30 cellular contexts compared by ENCODE assay signal in genomic region chr1:33878392-33878791, GRCh38. TPM values are rescaled to one million over a fixed set of nuclear protein-coding genes. Genes with fewer than 3 reads are reported as not detected.
"Had no signal": no experiment of that assay in that cellular context is flagged by ENCODE, and none has a peak within 500 bp of the region (broad histone marks: within the 10 kb centered on the region; RNA-seq: fewer than 3 reads in every experiment).

No MANE protein-coding gene starts in this region.

- H3K4me1 ChIP-seq: colonic mucosa, gastrocnemius medialis, left ventricle myocardium inferior, lower lobe of right lung had no signal

- H3K27ac ChIP-seq: colonic mucosa, epithelial cell of prostate, gastrocnemius medialis, left ventricle myocardium inferior, lower lobe of right lung had no signal

- ATAC-seq: effector memory CD8-positive, alpha-beta T cell; esophagus mucosa; gastrocnemius medialis; left cardiac atrium; lower lobe of right lung; mucosa of descending colon had no signal

- H3K9me3 ChIP-seq: colonic mucosa, esophagus squamous epithelium, gastrocnemius medialis, heart right ventricle, left ventricle myocardium inferior, lower lobe of right lung, mucosa of descending colon had no signal

- H3K36me3 ChIP-seq: colonic mucosa, esophagus squamous epithelium, gastrocnemius medialis, heart right ventricle, left ventricle myocardium inferior, lower lobe of right lung had no signal

- H3K4me3 ChIP-seq: colonic mucosa, esophagus squamous epithelium, gastrocnemius medialis, heart right ventricle, left ventricle myocardium inferior, lower lobe of right lung, mucosa of descending colon had no signal

- DNase-seq: colonic mucosa; cortex of kidney; effector CD8-positive, alpha-beta T cell; effector memory CD8-positive, alpha-beta T cell; endodermal cell; erythroblast; esophagus squamous epithelium; foreskin fibroblast; foreskin melanocyte; gastrocnemius medialis; glutamatergic neuron; head of caudate nucleus; heart right ventricle; hippocampal formation; left cardiac atrium; left ventricle myocardium inferior; lower lobe of right lung; mesenchymal stem cell; mucosa of descending colon had no signal

- H3K27me3 ChIP-seq: colonic mucosa, gastrocnemius medialis had no signal

RNA-seq across cellular contexts. Expression of gene HMGB4, which starts 14.5 kb away (rescaled TPM):
- total RNA-seq: chondrocyte, colonic mucosa, dermis microvascular lymphatic vessel endothelial cell, endodermal cell, esophagus mucosa, esophagus squamous epithelium, gastrocnemius medialis, glomerular endothelial cell, heart right ventricle, kidney epithelial cell, left cardiac atrium, left ventricle myocardium inferior, lower leg skin, lower lobe of right lung, lung microvascular endothelial cell, mesenteric fat pad, mesothelial cell of epicardium, mucosa of descending colon had no signal
- polyA plus RNA-seq: heart right ventricle, keratinocyte had no signal
